In genomic region chr1:187264995-187265602, GRCh38 we compare ENCODE assay signal across 9 cellular contexts.
DNase-seq lines count a peak whose midpoint lies in the region; ATAC-seq and TF ChIP-seq lines count a peak whose summit lies in the region.
"Had no signal": no experiment of that assay in that cellular context is flagged by ENCODE, and none has a peak within 500 bp of the region (broad histone marks: within the 10 kb centered on the region; RNA-seq: fewer than 3 reads in every experiment).

No MANE protein-coding gene starts in this region.

- in situ Hi-C loops in gastrocnemius medialis (cut with MboI; ENCODE audit: low sequenced_read_pairs in 4 of 4), result no loop called here

- intact Hi-C loops in cardiac septum (cut with DNase I), result no loop called here
- intact Hi-C loops in gastrocnemius medialis (cut with DNase I; ENCODE audit: low total_unique reads), result no loop called here

- no peaks in the 10 kb centered on the region for H3K36me3 ChIP-seq in cardiac muscle cell
- H3K36me3 ChIP-seq in gastrocnemius medialis, result no peaks in the 10 kb centered on the region
- H3K36me3 ChIP-seq in gastroesophageal sphincter, result no peaks in the 10 kb centered on the region
- H3K36me3 ChIP-seq: BLaER1 treated with 17β-estradiol and CSF1 and Interleukin-3, amounts not matched to agents 10 nM and 100 nM had no signal

- H3K27me3 Mint-ChIP-seq in T-helper 17 cell, result no peaks in the 10 kb centered on the region

- H3K4me1 ChIP-seq in cardiac muscle cell (ENCODE audit: low read depth) (peaks cover 14% of the 10 kb centered on the region), gastrocnemius medialis (no peaks in the 10 kb centered on the region), gastroesophageal sphincter (no peaks in the 10 kb centered on the region)
- H3K4me1 ChIP-seq: BLaER1 treated with 17β-estradiol and CSF1 and Interleukin-3, amounts not matched to agents 10 nM and 100 nM had no signal

- H3K9me3 ChIP-seq in cardiac muscle cell (ENCODE audit: low read depth) (no peaks in the 10 kb centered on the region), T-helper 17 cell (ENCODE audit: control insufficient read depth, low read length, poor library complexity, severe bottlenecking) (no peaks in the 10 kb centered on the region), gastrocnemius medialis (no peaks in the 10 kb centered on the region), gastroesophageal sphincter (no peaks in the 10 kb centered on the region)
- H3K9me3 ChIP-seq: BLaER1 treated with 17β-estradiol and CSF1 and Interleukin-3, amounts not matched to agents 10 nM and 100 nM had no signal

- H3K4me1 Mint-ChIP-seq in T-helper 17 cell, result no peaks in the 10 kb centered on the region

- no peak overlapping the region for H3K27ac Mint-ChIP-seq in T-helper 17 cell

- H3K27me3 ChIP-seq in cardiac muscle cell (no peaks in the 10 kb centered on the region), gastrocnemius medialis (no peaks in the 10 kb centered on the region), gastroesophageal sphincter (no peaks in the 10 kb centered on the region)
- H3K27me3 ChIP-seq: BLaER1 treated with 17β-estradiol and CSF1 and Interleukin-3, amounts not matched to agents 10 nM and 100 nM had no signal

- H3K36me3 Mint-ChIP-seq in T-helper 17 cell (ENCODE audit: low read depth), result no peaks in the 10 kb centered on the region

- peak; percentile 59 for TF ChIP-seq CTCF in cardiac muscle cell (IDR thresholded peaks at IDR 0.05; ENCODE audit: low read depth, low read length)
- TF ChIP-seq CTCF in VCaP (conservative IDR thresholded peaks at IDR 0.05), result peak; percentile 87
- TF ChIP-seq CTCF in gastrocnemius medialis (IDR thresholded peaks at IDR 0.05 in 4 of 5, conservative IDR thresholded peaks at IDR 0.05 in 1 of 5), result no peak
- no peak for TF ChIP-seq CTCF in gastroesophageal sphincter (IDR thresholded peaks at IDR 0.05)

- no peak overlapping the region for H3K27ac ChIP-seq in cardiac muscle cell
- H3K27ac ChIP-seq in VCaP, result no peak overlapping the region
- H3K27ac ChIP-seq in gastrocnemius medialis, result no peak overlapping the region
- no peak overlapping the region for H3K27ac ChIP-seq in gastroesophageal sphincter
- H3K27ac ChIP-seq: BLaER1 treated with 17β-estradiol and CSF1 and Interleukin-3, amounts not matched to agents 10 nM and 100 nM had no signal

- WGBS in gastroesophageal sphincter (ENCODE audit: low coverage in 1 of 2), 2 donors, result 48 to 61% methylated on average over 4 of the region's 4 CpGs

- no peak overlapping the region for H3K4me3 Mint-ChIP-seq in T-helper 17 cell

- H3K4me3 ChIP-seq in cardiac muscle cell (no peak overlapping the region), gastrocnemius medialis (no peak overlapping the region), gastroesophageal sphincter (no peak overlapping the region)
- H3K4me3 ChIP-seq: BLaER1 treated with 17β-estradiol and CSF1 and Interleukin-3, amounts not matched to agents 10 nM and 100 nM had no signal

- ATAC-seq in T-helper 17 cell (no peak), gastrocnemius medialis (no peak), gastroesophageal sphincter (no peak)

- TF ChIP-seq EP300 in gastroesophageal sphincter (IDR thresholded peaks at IDR 0.05), result no peak

- DNase-seq in cardiac muscle cell (ENCODE audit: low read depth in 1 of 2, low spot score in 1 of 2), result peak; percentile 68 to 72
- no peak for DNase-seq in cardiac septum (ENCODE audit: low spot score)
- DNase-seq in NCI-H2171 (lab: John Stamatoyannopoulos, UW), result peak; percentile 71
- DNase-seq in islet precursor cell, result peak; percentile 72
- no peak for DNase-seq in T-helper 17 cell
- DNase-seq in gastrocnemius medialis, result no peak

- TF ChIP-seq POLR2A in gastrocnemius medialis (IDR thresholded peaks at IDR 0.05), result no peak
- no peak for TF ChIP-seq POLR2A in gastroesophageal sphincter (IDR thresholded peaks at IDR 0.05)

Comparison
In these comparisons a context has a peak if more than half of its experiments do, and no peak if none do; other contexts are left out.
1. DNase-seq: peak in cardiac muscle cell (2 of 2), NCI-H2171 (single experiment) and islet precursor cell (single experiment); none in cardiac septum (single experiment), T-helper 17 cell (0 of 3) and gastrocnemius medialis (0 of 2).
2. CTCF ChIP-seq: peak in cardiac muscle cell (single experiment) and VCaP (single experiment); none in gastrocnemius medialis (0 of 5) and gastroesophageal sphincter (0 of 4).